ENCODE assay signal across 15 cellular contexts in genomic region chr12:526089-526488, GRCh38.
"Had no signal": no experiment of that assay in that cellular context is flagged by ENCODE, and none has a peak within 500 bp of the region (broad histone marks: within the 10 kb centered on the region; RNA-seq: fewer than 3 reads in every experiment).

No MANE protein-coding gene starts in this region.

- H3K4me3 Mint-ChIP-seq: activated naive CD8-positive, alpha-beta T cell treated with anti-CD3 and anti-CD28 coated beads for 36 hours; immature natural killer cell; naive thymus-derived CD4-positive, alpha-beta T cell had no signal

- H3K4me3 ChIP-seq: lung had no signal

- H3K9me3 Mint-ChIP-seq: activated naive CD8-positive, alpha-beta T cell treated with anti-CD3 and anti-CD28 coated beads for 36 hours; immature natural killer cell had no signal

- H3K27me3 Mint-ChIP-seq: activated naive CD8-positive, alpha-beta T cell treated with anti-CD3 and anti-CD28 coated beads for 36 hours had no signal

- H3K36me3 Mint-ChIP-seq: activated naive CD8-positive, alpha-beta T cell treated with anti-CD3 and anti-CD28 coated beads for 36 hours had no signal

- ATAC-seq: esophagus mucosa; left cardiac atrium; naive thymus-derived CD4-positive, alpha-beta T cell; sciatic nerve had no signal

- DNase-seq: activated CD4-positive, alpha-beta T cell treated with anti-CD3 and anti-CD28 coated beads, Interleukin-2, amount 50 U/mL, for 4 hours; activated CD4-positive, CD25-positive, alpha-beta regulatory T cell treated with anti-CD3 and anti-CD28 coated beads, Interleukin-2, amount 50 U/mL, for 72 hours; activated gamma-delta T cell; activated naive CD8-positive, alpha-beta T cell treated with anti-CD3 and anti-CD28 coated beads for 36 hours; activated T-cell treated with anti-CD3 and anti-CD28 coated beads, Interleukin-2, amount 50 U/mL, for 48 hours; dermis blood vessel endothelial cell; glutamatergic neuron; immature natural killer cell; left cardiac atrium; naive thymus-derived CD4-positive, alpha-beta T cell; nucleus accumbens; stimulated activated naive CD4-positive, alpha-beta T cell had no signal

- H3K4me1 Mint-ChIP-seq: activated naive CD8-positive, alpha-beta T cell treated with anti-CD3 and anti-CD28 coated beads for 36 hours; immature natural killer cell had no signal
